ENCODE assay signal across 36 cellular contexts in the genomic region with DNA sequence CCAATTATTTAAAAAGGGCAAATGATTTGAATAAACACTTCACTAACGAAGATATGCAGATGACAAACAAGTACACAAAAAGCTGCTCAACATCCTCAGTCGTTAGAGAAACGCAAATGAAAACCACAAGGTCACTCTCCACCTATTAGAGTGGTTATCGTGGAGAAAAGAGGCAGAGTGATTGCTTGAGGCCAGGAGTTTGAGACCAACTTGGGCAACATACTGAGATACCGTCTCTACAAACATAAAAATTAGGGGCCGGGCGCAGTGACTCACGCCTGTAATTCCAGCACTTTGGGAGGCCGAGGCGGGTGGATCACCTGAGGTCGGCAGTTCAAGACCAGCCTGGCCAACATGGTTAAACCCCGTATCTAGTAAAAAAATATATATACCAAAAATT. TPM values are rescaled to one million over a fixed set of nuclear protein-coding genes. Genes with fewer than 3 reads are reported as not detected.
"Had no signal": no experiment of that assay in that cellular context is flagged by ENCODE, and none has a peak within 500 bp of the region (broad histone marks: within the 10 kb centered on the region; RNA-seq: fewer than 3 reads in every experiment).

No MANE protein-coding gene starts in this region.

- H3K27ac ChIP-seq: adrenal gland, ascending aorta, body of pancreas, brain microvascular endothelial cell, breast epithelium, cardiac muscle cell had no signal

- H3K4me1 ChIP-seq: adrenal gland, ascending aorta, breast epithelium had no signal

- H3K27me3 ChIP-seq: adrenal gland, ascending aorta, body of pancreas, brain microvascular endothelial cell, breast epithelium, cardiac muscle cell had no signal

- H3K9me3 ChIP-seq: adrenal gland, ascending aorta, body of pancreas, breast epithelium had no signal

- H3K36me3 ChIP-seq: adrenal gland, ascending aorta, brain microvascular endothelial cell, breast epithelium, cardiac muscle cell had no signal

- DNase-seq: activated effector memory CD4-positive, alpha-beta T cell treated with anti-CD3 and anti-CD28 coated beads, Interleukin-2, amount 50 U/mL, for 16 hours; activated effector memory CD4-positive, alpha-beta T cell treated with Interleukin-2 at 50 U/mL for 16 hours; activated gamma-delta T cell; activated gamma-delta T cell treated with Interleukin-2 at 50 U/mL for 16 hours; activated naive CD4-positive, alpha-beta T cell; activated naive CD4-positive, alpha-beta T cell treated with anti-CD3 and anti-CD28 coated beads for 36 hours; activated naive CD4-positive, alpha-beta T cell treated with anti-CD3 and anti-CD28 coated beads, Interleukin-2, amount 10 ng/mL, durations not matched to agents 7 days and 5 days; activated naive CD4-positive, alpha-beta T cell treated with anti-CD3 and anti-CD28 coated beads, Interleukin-2, amount 50 U/mL, for 16 hours; activated naive CD4-positive, alpha-beta T cell treated with Interleukin-2 at 50 U/mL for 16 hours; activated naive CD8-positive, alpha-beta T cell treated with anti-CD3 and anti-CD28 coated beads for 36 hours; activated naive CD8-positive, alpha-beta T cell treated with anti-CD3 and anti-CD28 coated beads, Interleukin-2, amount 10 ng/mL, durations not matched to agents 7 days and 5 days; activated naive CD8-positive, alpha-beta T cell treated with anti-CD3 and anti-CD28 coated beads, Interleukin-2, amount 50 U/mL, for 24 hours; activated T-cell treated with anti-CD3 and anti-CD28 coated beads, Interleukin-2, amount 50 U/mL, for 24 hours; activated T-cell treated with anti-CD3 and anti-CD28 coated beads, Interleukin-2, amount 50 U/mL, for 4 hours; activated T-cell treated with anti-CD3 and anti-CD28 coated beads, Interleukin-2, amount 50 U/mL, for 48 hours; activated T-cell treated with anti-CD3 and anti-CD28 coated beads, Interleukin-2, amount 50 U/mL, for 72 hours; adrenal gland; amniotic stem cell; amygdala; anterior cingulate cortex; aorta; body of pancreas; brain microvascular endothelial cell; caudate nucleus; central memory CD4-positive, alpha-beta T cell; cerebellar nuclear complex had no signal

- ATAC-seq: activated naive CD4-positive, alpha-beta T cell treated with anti-CD3 and anti-CD28 coated beads, Interleukin-2, amount 50 U/mL, for 72 hours; activated naive CD8-positive, alpha-beta T cell treated with anti-CD3 and anti-CD28 coated beads, Interleukin-2, amount 50 U/mL, for 24 hours; activated T-cell treated with anti-CD3 and anti-CD28 coated beads, Interleukin-2, amount 50 U/mL, for 4 hours; activated T-cell treated with anti-CD3 and anti-CD28 coated beads, Interleukin-2, amount 50 U/mL, for 72 hours; activated T-helper 17 cell treated with anti-CD3 and anti-CD28 coated beads, Interleukin-2, amount 50 U/mL, for 72 hours; body of pancreas had no signal

- FAIRE-seq: astrocyte, bronchial epithelial cell had no signal

- H3K4me3 ChIP-seq: adrenal gland, ascending aorta, body of pancreas, breast epithelium, cardiac muscle cell had no signal

RNA-seq across cellular contexts. Expression of a gene that starts 39.4 kb away (rescaled TPM):
- total RNA-seq: activated naive CD4-positive, alpha-beta T cell treated with anti-CD3 and anti-CD28 coated beads for 36 hours; activated naive CD4-positive, alpha-beta T cell treated with anti-CD3 and anti-CD28 coated beads, Interleukin-2, amount 50 U/mL, for 72 hours; activated naive CD8-positive, alpha-beta T cell treated with anti-CD3 and anti-CD28 coated beads for 36 hours; activated naive CD8-positive, alpha-beta T cell treated with anti-CD3 and anti-CD28 coated beads, Interleukin-2, amount 10 ng/mL, durations not matched to agents 7 days and 5 days; activated T-cell treated with anti-CD3 and anti-CD28 coated beads, Interleukin-2, amount 50 U/mL, for 4 hours; activated T-cell treated with anti-CD3 and anti-CD28 coated beads, Interleukin-2, amount 50 U/mL, for 72 hours; activated T-helper 1 cell treated with anti-CD3 and anti-CD28 coated beads, Interleukin-12 subunit alpha, Interleukin-12 subunit beta, Interleukin-2, Interleukin-4 antibody, amounts not matched to agents 30 ng/mL and 10 ng/mL and 1 ng/mL, durations not matched to agents 14 hours and 24 hours and 36 hours; activated T-helper 17 cell treated with anti-CD3 and anti-CD28 coated beads, Interleukin-2, amount 50 U/mL, for 72 hours; activated T-helper 2 cell treated with anti-CD3 and anti-CD28 coated beads, Interferon-gamma antibody, Interleukin-2, Interleukin-4, amounts not matched to agents 10 μg/mL and 5 μg/mL and 100 μg/mL, durations not matched to agents 14 hours and 24 hours and 36 hours; bronchial epithelial cell had no signal

RNA-seq across cellular contexts. Expression of a gene that starts 45.0 kb away (rescaled TPM):
- total RNA-seq: aorta, ascending aorta, astrocyte, body of pancreas, cardiac septum had no signal
